9 cellular contexts compared by ENCODE assay signal in genomic region chr11:3055881-3056280, GRCh38. TPM values are rescaled to one million over a fixed set of nuclear protein-coding genes. Genes with fewer than 3 reads are reported as not detected.
DNase-seq lines count a peak whose midpoint lies in the region; ATAC-seq and TF ChIP-seq lines count a peak whose summit lies in the region.
"Had no signal": no experiment of that assay in that cellular context is flagged by ENCODE, and none has a peak within 500 bp of the region (broad histone marks: within the 10 kb centered on the region; RNA-seq: fewer than 3 reads in every experiment).

No MANE protein-coding gene starts in this region.

- no peak overlapping the region for H3K14ac ChIP-seq in H9 (ENCODE audit: insufficient read depth, low read length)

- no peak overlapping the region for H3K56ac ChIP-seq in H9 (ENCODE audit: insufficient read length, low read depth, low read length)

- H3K27ac Mint-ChIP-seq in H9 = peak overlapping the region in 1 of 3 experiments; percentile 82; a peak in 1 of 7 replicates

- no peaks in the 10 kb centered on the region for H3K9me2 ChIP-seq in SU-DHL-6 (replicated peaks; ENCODE audit: insufficient read depth, low read length)

- peak overlapping the region; percentile 92 for H3K4me2 ChIP-seq in H9 (ENCODE audit: insufficient read depth, insufficient read length, low read length)
- H3K4me2 ChIP-seq in SU-DHL-6 (ENCODE audit: low read depth, low read length, poor library complexity, severe bottlenecking) = peak overlapping the region; percentile 74
- H3K4me2 ChIP-seq in fibroblast of lung (ENCODE audit: extremely low read depth, insufficient read depth, low read length) = peak overlapping the region; percentile 92

- no peaks in the 10 kb centered on the region for H3K27me3 Mint-ChIP-seq in H9 (ENCODE audit: low read depth)

- no peaks in the 10 kb centered on the region for H3F3A ChIP-seq in SU-DHL-6 (ENCODE audit: insufficient read depth)

- H3K79me1 ChIP-seq in H9 (ENCODE audit: insufficient read depth, low read depth, low read length, poor library complexity, severe bottlenecking) = peaks cover 11% of the 10 kb centered on the region

- peaks cover 7 to 29% (median 26%) of the 10 kb centered on the region in 3 experiments; a peak in 6 of 7 replicates for H3K36me3 Mint-ChIP-seq in H9 (ENCODE audit: insufficient read depth in 1 of 3, low read depth in 3 of 3)

- H3K4ac ChIP-seq in H9 (ENCODE audit: low read depth, low read length) = no peak overlapping the region

- H3K9ac ChIP-seq in H9 (ENCODE audit: extremely low read depth, insufficient read length, low read length) (peak overlapping the region; percentile 13), SU-DHL-6 (ENCODE audit: low read length) (peak overlapping the region; percentile 86), fibroblast of lung (ENCODE audit: insufficient read depth, low read length) (peak overlapping the region; percentile 100)

- no peak overlapping the region for H3T11ph ChIP-seq in H9 (ENCODE audit: low read length)

- peaks cover 42 to 48% of the 10 kb centered on the region in 2 experiments for H3K4me1 Mint-ChIP-seq in H9

- H2BK12ac ChIP-seq in H9 (ENCODE audit: insufficient read length, low read depth, low read length) = no peak overlapping the region

- H4K20me1 ChIP-seq in H9 (ENCODE audit: control insufficient read depth, insufficient read depth, insufficient read length) = no peaks in the 10 kb centered on the region
- no peaks in the 10 kb centered on the region for H4K20me1 ChIP-seq in SU-DHL-6 (ENCODE audit: low read depth, low read length)
- no peaks in the 10 kb centered on the region for H4K20me1 ChIP-seq in fibroblast of lung (ENCODE audit: control insufficient read depth, extremely low read depth, insufficient read depth, low read length)

- no peaks in the 10 kb centered on the region for H3K9me3 ChIP-seq in H9 (ENCODE audit: control insufficient read depth, low read depth, low read length)
- no peaks in the 10 kb centered on the region for H3K9me3 ChIP-seq in SU-DHL-6 (ENCODE audit: insufficient read depth, low read length)
- H3K9me3 ChIP-seq in fibroblast of lung (ENCODE audit: control insufficient read depth, insufficient read depth, low read depth, low read length) = no peaks in the 10 kb centered on the region

- no peak overlapping the region for H2AK5ac ChIP-seq in H9 (ENCODE audit: insufficient read length, low read length)

- no peak overlapping the region for H3K18ac ChIP-seq in H9 (ENCODE audit: insufficient read length, low read depth, low read length)

- H3K23ac ChIP-seq in H9 (ENCODE audit: insufficient read length, low read depth, low read length) = no peak overlapping the region

- no peak overlapping the region for H4K8ac ChIP-seq in H9 (replicated peaks; ENCODE audit: insufficient read length, low read depth, low read length)

- H3K36me3 ChIP-seq in SU-DHL-6 (ENCODE audit: low read length) (no peaks in the 10 kb centered on the region), fibroblast of lung (ENCODE audit: control insufficient read depth, insufficient read depth, low read length) (peaks cover 5% of the 10 kb centered on the region)

- H4K91ac ChIP-seq in H9 (ENCODE audit: insufficient read length, low read depth, low read length) = no peak overlapping the region

- H3K4me3 ChIP-seq in SU-DHL-6 (ENCODE audit: insufficient read depth, low read length, poor library complexity, severe bottlenecking) = peak overlapping the region; percentile 90
- H3K4me3 ChIP-seq in fibroblast of lung (replicated peaks in 1 of 4; ENCODE audit: control extremely low read depth in 1 of 4, insufficient read depth in 1 of 4, low read depth in 3 of 4, low read length in 4 of 4) = peak overlapping the region; percentile 82 to 96 (median 96)
- peak overlapping the region; percentile 96 for H3K4me3 ChIP-seq in skeletal muscle cell (ENCODE audit: low read depth, low read length)

- TF ChIP-seq CTCF in H9 (conservative IDR thresholded peaks at IDR 0.05) (no peak), SU-DHL-6 (IDR thresholded peaks at IDR 0.05; ENCODE audit: insufficient read depth, low read length, poor library complexity, severe bottlenecking) (no peak), fibroblast of lung (conservative IDR thresholded peaks at IDR 0.05 in 1 of 2, IDR thresholded peaks at IDR 0.05 in 1 of 2; ENCODE audit: low read depth in 1 of 2, low read length in 2 of 2) (no peak)

- H2BK5ac ChIP-seq in H9 (ENCODE audit: insufficient read length, low read length) = no peak overlapping the region

- H4K5ac ChIP-seq in H9 (ENCODE audit: insufficient read length, low read depth, low read length) = no peak overlapping the region

- H3K27me3 ChIP-seq in H9 (ENCODE audit: insufficient read depth, low read length) (no peaks in the 10 kb centered on the region), SU-DHL-6 (ENCODE audit: low read length) (no peaks in the 10 kb centered on the region), fibroblast of lung (ENCODE audit: control insufficient read depth, insufficient read depth, low read length) (no peaks in the 10 kb centered on the region)

- peak overlapping the region; percentile 85 to 93 for H3K4me3 Mint-ChIP-seq in H9

- ATAC-seq in GM18873 (IDR thresholded peaks at IDR 0.05; ENCODE audit: low FRiP score, unreplicated experiment) = no peak

- no peak overlapping the region for H2AFZ ChIP-seq in H9 (ENCODE audit: low read length)
- no peak overlapping the region for H2AFZ ChIP-seq in SU-DHL-6 (ENCODE audit: low read depth, low read length, severe bottlenecking)
- no peak overlapping the region for H2AFZ ChIP-seq in fibroblast of lung (ENCODE audit: low read length)

- no peak for DNase-seq in H9
- DNase-seq in fibroblast of lung (ENCODE audit: low read depth in 2 of 2) = no peak
- DNase-seq in skeletal muscle cell (ENCODE audit: low read depth) = no peak
- no peak for DNase-seq in NCI-H2029 treated with DMSO at 0.1 percent for 48 hours (lab: John Stamatoyannopoulos, UW)
- no peak for DNase-seq in kidney glomerular epithelial cell (lab: John Stamatoyannopoulos, UW)
- DNase-seq in NCI-H226 = no peak
- DNase-seq: hippocampal formation had no signal

- no peaks in the 10 kb centered on the region for H3K9me3 Mint-ChIP-seq in H9

- peaks cover 5% of the 10 kb centered on the region for H3K23me2 ChIP-seq in H9 (ENCODE audit: insufficient read length, low read depth, low read length, poor library complexity, severe bottlenecking)

- WGBS in H9 (ENCODE audit: extremely low coverage, insufficient read length, low lambda C conversion rate) = no CpG with 5 or more reads among the region's 9 CpGs

- H3K27ac ChIP-seq in H9 (ENCODE audit: insufficient read length, low read depth, low read length) (no peak overlapping the region), SU-DHL-6 (ENCODE audit: low read depth, low read length) (no peak overlapping the region), fibroblast of lung (ENCODE audit: insufficient read depth, low read length) (peak overlapping the region; percentile 97)

- H3K4me1 ChIP-seq in H9 (ENCODE audit: insufficient read depth, low read length) (no peaks in the 10 kb centered on the region), fibroblast of lung (ENCODE audit: control insufficient read depth, extremely low read depth, insufficient read depth, low read length) (peaks cover 15% of the 10 kb centered on the region)

- no peak overlapping the region for H2BK15ac ChIP-seq in H9 (ENCODE audit: low read depth, low read length)

- no peak overlapping the region for H2BK20ac ChIP-seq in H9 (ENCODE audit: low read depth, low read length, poor library complexity, severe bottlenecking)

- no peak overlapping the region for H2BK120ac ChIP-seq in H9 (ENCODE audit: low read depth, low read length, poor library complexity, severe bottlenecking)

- peaks cover 31% of the 10 kb centered on the region; the same call in 1 of the 2 replicates for H3K79me2 ChIP-seq in H9 (ENCODE audit: insufficient read depth, low read length)
- H3K79me2 ChIP-seq in SU-DHL-6 (ENCODE audit: insufficient read depth, low read length) = peaks cover 58% of the 10 kb centered on the region
- peaks cover 53% of the 10 kb centered on the region for H3K79me2 ChIP-seq in fibroblast of lung (ENCODE audit: control insufficient read depth, insufficient read depth, low read length)

RNA-seq across cellular contexts. Expression of gene CARS1, which starts 1.3 kb away (rescaled TPM):
- total RNA-seq in H9 (2021) = 82.5 and 92.3 TPM in 2 replicates
- 102 and 149 TPM in 2 replicates for total RNA-seq in fibroblast of lung
- polyA plus RNA-seq in fibroblast of lung = 64.5 and 67.5 TPM in 2 replicates
- 56.4 and 91.9 TPM in 2 replicates for polyA plus RNA-seq in fibroblast of lung (2012)
- 27.9 and 30.8 TPM in 2 replicates for polyA minus RNA-seq in fibroblast of lung (ENCODE audit: low replicate concordance)

Comparison
In these comparisons a context has a peak if more than half of its experiments do, and no peak if none do; other contexts are left out.
1. H3K9ac ChIP-seq: peak in every context shown above with its lines; median percentile 100 in fibroblast of lung; 86 in SU-DHL-6; 13 in H9.